20 cellular contexts compared by ENCODE assay signal in genomic region chr3:65604863-65605526, GRCh38.
DNase-seq lines count a peak whose midpoint lies in the region; ATAC-seq and TF ChIP-seq lines count a peak whose summit lies in the region.
"Had no signal": no experiment of that assay in that cellular context is flagged by ENCODE, and none has a peak within 500 bp of the region (broad histone marks: within the 10 kb centered on the region; RNA-seq: fewer than 3 reads in every experiment).

No MANE protein-coding gene starts in this region.

- H3K9me3 Mint-ChIP-seq in MCF 10A (ENCODE audit: unreplicated experiment), result no peaks in the 10 kb centered on the region
- H3K9me3 Mint-ChIP-seq: activated naive CD8-positive, alpha-beta T cell treated with anti-CD3 and anti-CD28 coated beads, Interleukin-2, amount 10 ng/mL, durations not matched to agents 7 days and 5 days had no signal

- TF ChIP-seq CTCF in MCF 10A (IDR thresholded peaks at IDR 0.05; ENCODE audit: unreplicated experiment) (no peak), mammary epithelial cell (conservative IDR thresholded peaks at IDR 0.05 in 1 of 2, IDR thresholded peaks at IDR 0.05 in 1 of 2; ENCODE audit: extremely low read depth in 1 of 2, insufficient read depth in 1 of 2, low read depth in 1 of 2, low read length in 2 of 2) (no peak), smooth muscle cell (IDR thresholded peaks at IDR 0.05; ENCODE audit: borderline replicate concordance, insufficient read depth, poor library complexity, severe bottlenecking) (no peak), prostate gland (IDR thresholded peaks at IDR 0.05) (no peak)

- H3K4me3 Mint-ChIP-seq in MCF 10A (ENCODE audit: unreplicated experiment), result no peak overlapping the region
- H3K4me3 Mint-ChIP-seq: activated naive CD8-positive, alpha-beta T cell treated with anti-CD3 and anti-CD28 coated beads, Interleukin-2, amount 10 ng/mL, durations not matched to agents 7 days and 5 days; CD8-positive, alpha-beta memory T cell; type B pancreatic cell had no signal

- H2AFZ ChIP-seq in mammary epithelial cell (ENCODE audit: low read depth, low read length) (no peak overlapping the region), smooth muscle cell (ENCODE audit: low read depth) (no peak overlapping the region)

- H3K4me1 ChIP-seq in mammary epithelial cell (ENCODE audit: insufficient read depth, low read length) (peaks cover 26% of the 10 kb centered on the region), adipocyte (ENCODE audit: control insufficient read depth, insufficient read depth, low read length) (peaks cover 18% of the 10 kb centered on the region), smooth muscle cell (ENCODE audit: low read depth) (peaks cover 9% of the 10 kb centered on the region), prostate gland (replicated peaks) (no peaks in the 10 kb centered on the region)
- H3K4me1 ChIP-seq: spleen had no signal

- H3K27me3 Mint-ChIP-seq in MCF 10A (ENCODE audit: insufficient read depth, unreplicated experiment), result no peaks in the 10 kb centered on the region
- H3K27me3 Mint-ChIP-seq: activated naive CD8-positive, alpha-beta T cell treated with anti-CD3 and anti-CD28 coated beads, Interleukin-2, amount 10 ng/mL, durations not matched to agents 7 days and 5 days; CD8-positive, alpha-beta memory T cell; type B pancreatic cell had no signal

- H3K36me3 ChIP-seq in mammary epithelial cell (ENCODE audit: insufficient read depth, low read length) (no peaks in the 10 kb centered on the region), adipocyte (ENCODE audit: control insufficient read depth, insufficient read depth, low read length, severe bottlenecking) (no peaks in the 10 kb centered on the region), smooth muscle cell (ENCODE audit: low read depth) (no peaks in the 10 kb centered on the region), prostate gland (no peaks in the 10 kb centered on the region)
- H3K36me3 ChIP-seq: HAP-1, ovary, spleen had no signal

- in situ Hi-C loops in mammary epithelial cell (cut with MboI; ENCODE audit: low sequenced_read_pairs in 2 of 2), result no loop called here

- H3K9me3 ChIP-seq in mammary epithelial cell (replicated peaks; ENCODE audit: insufficient read depth, low read length) (no peaks in the 10 kb centered on the region), adipocyte (ENCODE audit: control insufficient read depth, low read length) (no peaks in the 10 kb centered on the region), smooth muscle cell (replicated peaks; ENCODE audit: low read depth) (no peaks in the 10 kb centered on the region), prostate gland (no peaks in the 10 kb centered on the region)
- H3K9me3 ChIP-seq: HAP-1, ovary, spleen had no signal

- no peak overlapping the region for H3K4me3 ChIP-seq in mammary epithelial cell (replicated peaks in 1 of 3; ENCODE audit: insufficient read depth in 1 of 3, low read depth in 2 of 3, low read length in 3 of 3)
- H3K4me3 ChIP-seq in adipocyte (ENCODE audit: low read length), result no peak overlapping the region
- no peak overlapping the region for H3K4me3 ChIP-seq in smooth muscle cell
- H3K4me3 ChIP-seq in prostate gland, result no peak overlapping the region
- H3K4me3 ChIP-seq: HAP-1, ovary, spleen had no signal

- 52% methylated on average over 3 of the region's 3 CpGs for WGBS in mammary epithelial cell (ENCODE audit: low coverage, missing lambda C conversion rate)
- WGBS in smooth muscle cell (ENCODE audit: low lambda C conversion rate), result 12% methylated on average over 3 of the region's 3 CpGs
- 49% methylated on average over 3 of the region's 3 CpGs for WGBS in prostate gland

- no peak overlapping the region for H3K27ac Mint-ChIP-seq in MCF 10A (ENCODE audit: low read depth, unreplicated experiment)
- H3K27ac Mint-ChIP-seq: activated naive CD8-positive, alpha-beta T cell treated with anti-CD3 and anti-CD28 coated beads, Interleukin-2, amount 10 ng/mL, durations not matched to agents 7 days and 5 days; CD8-positive, alpha-beta memory T cell; type B pancreatic cell had no signal

- TF ChIP-seq POLR2A in prostate gland (IDR thresholded peaks at IDR 0.05), result no peak

- H3K27me3 ChIP-seq in mammary epithelial cell (ENCODE audit: insufficient read depth, low read length) (no peaks in the 10 kb centered on the region), adipocyte (replicated peaks; ENCODE audit: control insufficient read depth, insufficient read depth, low read length) (no peaks in the 10 kb centered on the region), smooth muscle cell (ENCODE audit: low read depth) (peaks cover 2% of the 10 kb centered on the region), prostate gland (replicated peaks; ENCODE audit: insufficient read depth) (no peaks in the 10 kb centered on the region)
- H3K27me3 ChIP-seq: ovary, spleen had no signal

- BruUV-seq in MCF 10A (replicated peaks; lab: Mats Ljungman, UMichigan) (no TSS peak), mammary epithelial cell (replicated peaks; lab: Mats Ljungman, UMichigan) (no TSS peak)

- intact Hi-C loops in MCF 10A (cut with micrococcal nuclease), result no loop called here
- intact Hi-C loops in mammary epithelial cell (cut with micrococcal nuclease), result no loop called here
- intact Hi-C loops in prostate gland (cut with DNase I), result no loop called here
- intact Hi-C loops in left colon (cut with DNase I, micrococcal nuclease), result no loop called here

- H3K36me3 Mint-ChIP-seq in MCF 10A (ENCODE audit: insufficient read depth, unreplicated experiment), result no peaks in the 10 kb centered on the region
- H3K36me3 Mint-ChIP-seq: activated naive CD8-positive, alpha-beta T cell treated with anti-CD3 and anti-CD28 coated beads, Interleukin-2, amount 10 ng/mL, durations not matched to agents 7 days and 5 days; CD8-positive, alpha-beta memory T cell; type B pancreatic cell had no signal

- H3K4me2 ChIP-seq in mammary epithelial cell (ENCODE audit: insufficient read depth, low read depth, low read length), result no peak overlapping the region
- H3K4me2 ChIP-seq in smooth muscle cell, result peak overlapping the region; percentile 23

- H4K20me1 ChIP-seq in mammary epithelial cell (ENCODE audit: insufficient read depth, low read length), result no peaks in the 10 kb centered on the region
- peaks cover 90% of the 10 kb centered on the region for H4K20me1 ChIP-seq in smooth muscle cell (ENCODE audit: low read depth)

- H3K27ac ChIP-seq in mammary epithelial cell (ENCODE audit: insufficient read depth, low read depth, low read length), result no peak overlapping the region
- no peak overlapping the region for H3K27ac ChIP-seq in smooth muscle cell (ENCODE audit: low read depth)
- no peak overlapping the region for H3K27ac ChIP-seq in prostate gland
- H3K27ac ChIP-seq: ovary, spleen had no signal

- CTCF ChIA-PET in MCF 10A (lab: Yijun Ruan, JAX) (interaction anchor here (0.6 kb wide), 1 partner anchor 68 kb away, joined by 3 read pairs; no protein-coding TSS in a partner anchor), mammary epithelial cell (lab: Charles Lee; ENCODE audit: low non-redundant PET) (no interaction called here)

- DNase-seq in MCF 10A (ENCODE audit: unreplicated experiment), result peak; percentile 29
- DNase-seq in mammary epithelial cell, result no peak
- peak; percentile 32 for DNase-seq in adipocyte (ENCODE audit: low read depth)
- peak; percentile 44 for DNase-seq in fibroblast of peridontal ligament (ENCODE audit: extremely low read depth)
- DNase-seq in smooth muscle cell (lab: John Stamatoyannopoulos, UW; ENCODE audit: unreplicated experiment), result no peak
- DNase-seq in prostate gland (ENCODE audit: low spot score), result no peak
- no peak for DNase-seq in middle frontal gyrus (ENCODE audit: extremely low spot score, low spot score)
- no peak for DNase-seq in left colon
- DNase-seq: 8988T; activated CD4-positive, alpha-beta T cell treated with anti-CD3 and anti-CD28 coated beads, Interleukin-2, amount 50 U/mL, for 4 hours; activated naive CD8-positive, alpha-beta T cell treated with anti-CD3 and anti-CD28 coated beads, Interleukin-2, amount 10 ng/mL, durations not matched to agents 7 days and 5 days; activated T-cell treated with anti-CD3 and anti-CD28 coated beads, Interleukin-2, amount 50 U/mL, for 48 hours; CD8-positive, alpha-beta memory T cell; hypothalamus; NCI-H1417 treated with DMSO at 0.1 percent for 48 hours; ovary; spleen; stimulated activated naive CD4-positive, alpha-beta T cell treated with Interleukin-2 at 50 U/mL for 16 hours had no signal

- H3K4me1 Mint-ChIP-seq in MCF 10A (ENCODE audit: insufficient read depth, unreplicated experiment), result peaks cover 27% of the 10 kb centered on the region
- H3K4me1 Mint-ChIP-seq: activated naive CD8-positive, alpha-beta T cell treated with anti-CD3 and anti-CD28 coated beads, Interleukin-2, amount 10 ng/mL, durations not matched to agents 7 days and 5 days; CD8-positive, alpha-beta memory T cell had no signal

- H3F3A ChIP-seq in smooth muscle cell (ENCODE audit: low read depth), result peaks cover 6% of the 10 kb centered on the region

- no peaks in the 10 kb centered on the region for H3K79me2 ChIP-seq in mammary epithelial cell (ENCODE audit: insufficient read depth, low read length)
- peaks cover 5% of the 10 kb centered on the region for H3K79me2 ChIP-seq in smooth muscle cell (ENCODE audit: low read depth)

- POLR2A ChIA-PET in MCF 10A (lab: Yijun Ruan, JAX), result no interaction called here

- no peak overlapping the region for H3K9ac ChIP-seq in mammary epithelial cell (ENCODE audit: insufficient read depth, low read length)
- no peak overlapping the region for H3K9ac ChIP-seq in adipocyte (ENCODE audit: low read length)
- no peak overlapping the region for H3K9ac ChIP-seq in smooth muscle cell (ENCODE audit: low read depth)

- dilution Hi-C loops in mammary epithelial cell (cut with HindIII; ENCODE audit: low sequenced_read_pairs), result no loop called here

- ATAC-seq in left colon, result no peak

Comparison
In these comparisons a context has a peak if more than half of its experiments do, and no peak if none do; other contexts are left out.
1. DNase-seq: peak in MCF 10A (single experiment), adipocyte (single experiment) and fibroblast of peridontal ligament (single experiment); none in mammary epithelial cell (single experiment), smooth muscle cell (single experiment), prostate gland (single experiment), middle frontal gyrus (single experiment) and left colon (0 of 2).